In the genomic region with DNA sequence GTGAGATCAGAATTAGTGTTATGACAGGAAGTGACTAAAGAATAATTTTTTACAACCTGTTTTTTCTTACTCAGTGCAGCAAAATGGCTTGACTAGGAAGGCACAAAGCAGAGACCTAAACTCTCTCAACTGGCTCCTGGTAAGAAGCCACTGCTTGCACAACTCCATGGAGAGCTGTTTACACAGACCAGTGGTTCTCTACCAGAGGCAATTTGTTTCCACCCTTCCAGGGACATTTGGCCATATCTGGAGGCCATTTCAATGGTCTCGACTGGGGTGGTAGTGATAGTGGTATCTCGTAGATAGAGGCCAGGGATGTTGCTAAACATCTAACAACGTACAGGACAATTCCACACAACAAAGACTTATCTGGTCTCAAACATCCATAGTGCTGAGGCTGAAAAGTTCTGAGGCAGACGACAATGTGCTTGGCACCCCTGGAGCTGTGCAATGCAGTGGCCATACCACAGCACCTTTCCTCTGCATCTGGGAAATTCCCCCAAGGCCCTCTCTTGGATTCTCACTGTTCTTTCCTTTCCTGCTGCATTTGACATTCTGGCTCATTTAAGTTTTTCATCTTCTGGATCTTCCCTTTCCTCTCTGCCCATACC, we compare ENCODE assay signal across 14 cellular contexts.
DNase-seq lines count a peak whose midpoint lies in the region; ATAC-seq, FAIRE-seq and TF ChIP-seq lines count a peak whose summit lies in the region.
"Had no signal": no experiment of that assay in that cellular context is flagged by ENCODE, and none has a peak within 500 bp of the region (broad histone marks: within the 10 kb centered on the region; RNA-seq: fewer than 3 reads in every experiment).

No MANE protein-coding gene starts in this region.

- DNase-seq in NCI-H146 (lab: John Stamatoyannopoulos, UW) = peak; percentile 10
- DNase-seq in NCI-H146 treated with DMSO at 0.1 percent for 48 hours (lab: John Stamatoyannopoulos, UW; ENCODE audit: unreplicated experiment) = no peak
- peak; percentile 34 for DNase-seq in fibroblast of villous mesenchyme (ENCODE audit: low read depth)
- DNase-seq in type B pancreatic cell (ENCODE audit: extremely low spot score, unreplicated experiment) = no peak
- no peak for DNase-seq in GM19238 (ENCODE audit: insufficient read length, low spot score)
- DNase-seq in activated CD4-positive, alpha-beta T cell treated with anti-CD3 and anti-CD28 coated beads for 36 hours = no peak
- DNase-seq in RCC 7860 (ENCODE audit: low spot score) = no peak
- DNase-seq: activated CD4-positive, alpha-beta T cell treated with anti-CD3 and anti-CD28 coated beads, Interleukin-2, amount 10 ng/mL, durations not matched to agents 7 days and 5 days; activated naive CD4-positive, alpha-beta T cell treated with anti-CD3 and anti-CD28 coated beads, Interleukin-2, amount 10 ng/mL, durations not matched to agents 7 days and 5 days; effector CD4-positive, alpha-beta T cell; NCI-H446 treated with DMSO at 0.1 percent for 48 hours; stimulated activated CD4-positive, alpha-beta T cell treated with anti-CD3 and anti-CD28 coated beads, Interleukin-15, amount 100 ng/mL, for 24 hours had no signal

- peaks cover 11% of the 10 kb centered on the region for H3K4me1 Mint-ChIP-seq in type B pancreatic cell (ENCODE audit: unreplicated experiment)
- no peaks in the 10 kb centered on the region for H3K4me1 Mint-ChIP-seq in activated CD4-positive, alpha-beta T cell treated with anti-CD3 and anti-CD28 coated beads for 36 hours
- H3K4me1 Mint-ChIP-seq: activated CD4-positive, alpha-beta T cell treated with anti-CD3 and anti-CD28 coated beads, Interleukin-2, amount 10 ng/mL, durations not matched to agents 7 days and 5 days; activated naive CD4-positive, alpha-beta T cell treated with anti-CD3 and anti-CD28 coated beads, Interleukin-2, amount 10 ng/mL, durations not matched to agents 7 days and 5 days had no signal

- H3K4me3 ChIP-seq in fibroblast of villous mesenchyme (ENCODE audit: low read depth, low read length) = no peak overlapping the region

- POLR2A ChIA-PET in activated CD4-positive, alpha-beta T cell treated with anti-CD3 and anti-CD28 coated beads for 36 hours (lab: Charles Lee) = no interaction called here

- TF ChIP-seq CTCF in VCaP (conservative IDR thresholded peaks at IDR 0.05) = no peak
- no peak for TF ChIP-seq CTCF in fibroblast of villous mesenchyme (IDR thresholded peaks at IDR 0.05; ENCODE audit: insufficient read depth, low read depth, low read length)
- no peak for TF ChIP-seq CTCF in type B pancreatic cell (conservative IDR thresholded peaks at IDR 0.05)

- no peaks in the 10 kb centered on the region for H3K27me3 Mint-ChIP-seq in type B pancreatic cell
- peaks cover 3% of the 10 kb centered on the region for H3K27me3 Mint-ChIP-seq in activated CD4-positive, alpha-beta T cell treated with anti-CD3 and anti-CD28 coated beads for 36 hours
- H3K27me3 Mint-ChIP-seq: activated naive CD4-positive, alpha-beta T cell treated with anti-CD3 and anti-CD28 coated beads, Interleukin-2, amount 10 ng/mL, durations not matched to agents 7 days and 5 days had no signal

- ATAC-seq in activated CD4-positive, alpha-beta T cell treated with anti-CD3 and anti-CD28 coated beads for 36 hours = no peak

- no peaks in the 10 kb centered on the region for H3K36me3 Mint-ChIP-seq in type B pancreatic cell
- no peaks in the 10 kb centered on the region for H3K36me3 Mint-ChIP-seq in activated CD4-positive, alpha-beta T cell treated with anti-CD3 and anti-CD28 coated beads for 36 hours (ENCODE audit: low read depth)
- H3K36me3 Mint-ChIP-seq: activated naive CD4-positive, alpha-beta T cell treated with anti-CD3 and anti-CD28 coated beads, Interleukin-2, amount 10 ng/mL, durations not matched to agents 7 days and 5 days had no signal

- peak overlapping the region; percentile 4 for H3K27ac Mint-ChIP-seq in type B pancreatic cell
- H3K27ac Mint-ChIP-seq in activated CD4-positive, alpha-beta T cell treated with anti-CD3 and anti-CD28 coated beads for 36 hours = no peak overlapping the region
- H3K27ac Mint-ChIP-seq: activated CD4-positive, alpha-beta T cell treated with anti-CD3 and anti-CD28 coated beads, Interleukin-2, amount 10 ng/mL, durations not matched to agents 7 days and 5 days; activated naive CD4-positive, alpha-beta T cell treated with anti-CD3 and anti-CD28 coated beads, Interleukin-2, amount 10 ng/mL, durations not matched to agents 7 days and 5 days had no signal

- FAIRE-seq in RCC 7860 (lab: Jason Lieb, UNC) = no peak
- FAIRE-seq: G401.6 had no signal

- CTCF ChIA-PET in activated CD4-positive, alpha-beta T cell treated with anti-CD3 and anti-CD28 coated beads for 36 hours (lab: Charles Lee) = interaction anchor here (1.0 to 1.3 kb wide), 2 partner anchors 9 to 361 kb away, joined by 3 to 4 read pairs; no protein-coding TSS in a partner anchor

- H3K4me3 Mint-ChIP-seq in type B pancreatic cell = no peak overlapping the region
- no peak overlapping the region for H3K4me3 Mint-ChIP-seq in activated CD4-positive, alpha-beta T cell treated with anti-CD3 and anti-CD28 coated beads for 36 hours
- H3K4me3 Mint-ChIP-seq: activated CD4-positive, alpha-beta T cell treated with anti-CD3 and anti-CD28 coated beads, Interleukin-2, amount 10 ng/mL, durations not matched to agents 7 days and 5 days; activated naive CD4-positive, alpha-beta T cell treated with anti-CD3 and anti-CD28 coated beads, Interleukin-2, amount 10 ng/mL, durations not matched to agents 7 days and 5 days had no signal

- H3K9me3 Mint-ChIP-seq in type B pancreatic cell = no peaks in the 10 kb centered on the region
- H3K9me3 Mint-ChIP-seq in activated CD4-positive, alpha-beta T cell treated with anti-CD3 and anti-CD28 coated beads for 36 hours (ENCODE audit: low read depth) = no peaks in the 10 kb centered on the region
- H3K9me3 Mint-ChIP-seq: activated CD4-positive, alpha-beta T cell treated with anti-CD3 and anti-CD28 coated beads, Interleukin-2, amount 10 ng/mL, durations not matched to agents 7 days and 5 days; activated naive CD4-positive, alpha-beta T cell treated with anti-CD3 and anti-CD28 coated beads, Interleukin-2, amount 10 ng/mL, durations not matched to agents 7 days and 5 days had no signal

- H3K27ac ChIP-seq in VCaP = peak overlapping the region; percentile 73

- intact Hi-C loops in activated CD4-positive, alpha-beta T cell treated with anti-CD3 and anti-CD28 coated beads for 36 hours (cut with DNase I, micrococcal nuclease) = no loop called here

Comparison
In these comparisons a context has a peak if more than half of its experiments do, and no peak if none do; other contexts are left out.
1. DNase-seq: peak in NCI-H146 (single experiment) and fibroblast of villous mesenchyme (single experiment); none in NCI-H146 treated with DMSO at 0.1 percent for 48 hours (single experiment), type B pancreatic cell (single experiment), GM19238 (single experiment), activated CD4-positive, alpha-beta T cell treated with anti-CD3 and anti-CD28 coated beads for 36 hours (single experiment) and RCC 7860 (single experiment).